ENCODE assay signal across 9 cellular contexts in genomic region chr2:226798422-226799210, GRCh38. TPM values are rescaled to one million over a fixed set of nuclear protein-coding genes. Genes with fewer than 3 reads are reported as not detected.
DNase-seq lines count a peak whose midpoint lies in the region; ATAC-seq, FAIRE-seq and TF ChIP-seq lines count a peak whose summit lies in the region.
"Had no signal": no experiment of that assay in that cellular context is flagged by ENCODE, and none has a peak within 500 bp of the region (broad histone marks: within the 10 kb centered on the region; RNA-seq: fewer than 3 reads in every experiment).

No MANE protein-coding gene starts in this region.

- H3K27ac Mint-ChIP-seq in astrocyte (ENCODE audit: unreplicated experiment), result no peak overlapping the region

- no peak for FAIRE-seq in astrocyte (lab: Jason Lieb, UNC)
- FAIRE-seq: endometrium had no signal

- H3K27me3 Mint-ChIP-seq in astrocyte (ENCODE audit: low read depth, unreplicated experiment), result no peaks in the 10 kb centered on the region

- ATAC-seq in HG02798 (IDR thresholded peaks at IDR 0.05; ENCODE audit: poor library complexity, unreplicated experiment), result peak; percentile 28
- ATAC-seq in Panc1, result no peak
- ATAC-seq in sciatic nerve, result peak; percentile 8
- ATAC-seq in HG02588 (IDR thresholded peaks at IDR 0.05; ENCODE audit: unreplicated experiment), result no peak

- H3K9me3 ChIP-seq in Panc1 (ENCODE audit: control insufficient read depth, insufficient read depth, low read depth, low read length) (no peaks in the 10 kb centered on the region), astrocyte (ENCODE audit: insufficient read depth, low read depth, low read length) (no peaks in the 10 kb centered on the region), iPS DF 6.9 (ENCODE audit: control insufficient read depth, insufficient read depth, low read length) (no peaks in the 10 kb centered on the region)

- H3K4me3 Mint-ChIP-seq in astrocyte (ENCODE audit: unreplicated experiment), result peak overlapping the region; percentile 87

- H3K4me1 ChIP-seq in Panc1 (ENCODE audit: control insufficient read depth, insufficient read depth, low read length) (peaks cover 14% of the 10 kb centered on the region), astrocyte (ENCODE audit: insufficient read depth, low read length) (peaks cover 46% of the 10 kb centered on the region), iPS DF 6.9 (ENCODE audit: control insufficient read depth, insufficient read depth, low read length) (peaks cover 8% of the 10 kb centered on the region)

- H3K4me2 ChIP-seq in astrocyte (ENCODE audit: low read length), result peak overlapping the region; percentile 82

- no TSS peak for BruUV-seq in Panc1 (replicated peaks; lab: Mats Ljungman, UMichigan)

- DNase-seq in GM13977 (ENCODE audit: low spot score) (peak; percentile 85), Panc1 (ENCODE audit: low read depth, low spot score) (no peak), astrocyte (ENCODE audit: low read depth) (peak; percentile 59), iPS DF 6.9 (ENCODE audit: low read depth, low spot score) (no peak), sciatic nerve (ENCODE audit: low spot score) (peak; percentile 60), NCI-H2029 (lab: John Stamatoyannopoulos, UW) (no peak)

- in situ Hi-C loops in GM13977 (cut with MboI; ENCODE audit: low pct_unique_long_range_greater_than_20kb, low sequenced_read_pairs, unreplicated experiment), result no loop called here
- in situ Hi-C loops in Panc1 (cut with HindIII; ENCODE audit: low pct_unique_long_range_greater_than_20kb, low sequenced_read_pairs), result no loop called here

- peaks cover 60% of the 10 kb centered on the region for H3K79me2 ChIP-seq in astrocyte (ENCODE audit: insufficient read depth, low read length)

- H4K20me1 ChIP-seq in astrocyte (ENCODE audit: insufficient read depth, low read length), result peaks cover 40% of the 10 kb centered on the region

- H3K36me3 ChIP-seq in Panc1 (ENCODE audit: control insufficient read depth, insufficient read depth, low read length) (no peaks in the 10 kb centered on the region; the same call in 1 of the 2 replicates), astrocyte (ENCODE audit: insufficient read depth, low read length) (peaks cover 3% of the 10 kb centered on the region), iPS DF 6.9 (ENCODE audit: control insufficient read depth, insufficient read depth, low read length) (peaks cover 8% of the 10 kb centered on the region)

- H3K4me3 ChIP-seq in Panc1 (ENCODE audit: low read depth in 2 of 2, low read length in 2 of 2), result peak overlapping the region; percentile 73 to 79
- peak overlapping the region; percentile 72 for H3K4me3 ChIP-seq in astrocyte (ENCODE audit: insufficient read depth, low read depth, low read length)
- H3K4me3 ChIP-seq in iPS DF 6.9 (ENCODE audit: low read length), result peak overlapping the region; percentile 93; the same call in 1 of the 2 replicates

- H3K27me3 ChIP-seq in Panc1 (ENCODE audit: control insufficient read depth, insufficient read depth, low read length) (no peaks in the 10 kb centered on the region), astrocyte (ENCODE audit: insufficient read depth, low read length) (peaks cover 3% of the 10 kb centered on the region), iPS DF 6.9 (ENCODE audit: control insufficient read depth, insufficient read depth, low read length) (no peaks in the 10 kb centered on the region)

- TF ChIP-seq CTCF in GM13977 (IDR thresholded peaks at IDR 0.05; ENCODE audit: extremely low read depth, insufficient read depth, missing control alignments) (peak; percentile 47), Panc1 (IDR thresholded peaks at IDR 0.05) (peak; percentile 73), astrocyte (IDR thresholded peaks at IDR 0.05; ENCODE audit: insufficient read depth, low read depth, low read length) (no peak)

- peak overlapping the region; percentile 44 for H2AFZ ChIP-seq in astrocyte (ENCODE audit: low read depth, low read length)

- POLR2A ChIA-PET in Panc1 (lab: Charles Lee), result no interaction called here

- H3K27ac ChIP-seq in Panc1 (ENCODE audit: low read length), result peak overlapping the region; percentile 90
- H3K27ac ChIP-seq in astrocyte (ENCODE audit: low read depth, low read length), result peak overlapping the region; percentile 88
- H3K27ac ChIP-seq in iPS DF 6.9 (ENCODE audit: low read length), result no peak overlapping the region

- peaks cover 29% of the 10 kb centered on the region for H3K36me3 Mint-ChIP-seq in astrocyte (ENCODE audit: low read depth, unreplicated experiment)

- intact Hi-C loops in Panc1 (cut with micrococcal nuclease; ENCODE audit: unreplicated experiment), result loop anchor here (5.0 to 10.0 kb wide), 4 partner anchors 314 to 911 kb away; no protein-coding TSS in a partner anchor
- intact Hi-C loops in sciatic nerve (cut with DNase I), result loop anchor here (10.0 kb wide), 1 partner anchor 574 kb away; no protein-coding TSS in a partner anchor

- H3K9ac ChIP-seq in astrocyte (ENCODE audit: low read length), result peak overlapping the region; percentile 93

- peaks cover 22% of the 10 kb centered on the region for H3K4me1 Mint-ChIP-seq in astrocyte (ENCODE audit: low read depth, unreplicated experiment)

- no peaks in the 10 kb centered on the region for H3K9me3 Mint-ChIP-seq in astrocyte (ENCODE audit: unreplicated experiment)

- WGBS in iPS DF 6.9 (ENCODE audit: insufficient coverage, insufficient read length), result no CpG with 5 or more reads among the region's 80 CpGs

- CTCF ChIA-PET in Panc1 (lab: Charles Lee), result no interaction called here

RNA-seq across cellular contexts. Expression of gene IRS1, which starts 1.0 kb away (rescaled TPM):
- total RNA-seq in Panc1 (2021; ENCODE audit: unreplicated experiment) (27.3 TPM), astrocyte (34.2 and 45.0 TPM in 2 replicates), sciatic nerve (33.8 TPM)
- 19.6 TPM for polyA plus RNA-seq in Panc1 (2012; ENCODE audit: insufficient read length)

RNA-seq across cellular contexts. Expression of gene RHBDD1, which starts 37.2 kb away (rescaled TPM):
- 25.3 TPM for total RNA-seq in Panc1 (2021; ENCODE audit: unreplicated experiment)
- polyA plus RNA-seq in Panc1 (2012; ENCODE audit: insufficient read length), result 11.6 TPM
- 30.2 and 31.3 TPM in 2 replicates for total RNA-seq in astrocyte
- 66.0 TPM for total RNA-seq in sciatic nerve

Comparison
In these comparisons a context has a peak if more than half of its experiments do, and no peak if none do; other contexts are left out.
1. DNase-seq: peak in GM13977 (single experiment), astrocyte (single experiment) and sciatic nerve (single experiment); none in Panc1 (single experiment), iPS DF 6.9 (single experiment) and NCI-H2029 (single experiment).
2. ATAC-seq: peak in HG02798 (single experiment) and sciatic nerve (single experiment); none in Panc1 (single experiment) and HG02588 (single experiment).
3. Peak in every context shown above with its lines, with median percentiles within 50 percentile points of each other: H3K4me3 ChIP-seq.